Comparison of ENCODE assay signal across 20 cellular contexts in the genomic region with DNA sequence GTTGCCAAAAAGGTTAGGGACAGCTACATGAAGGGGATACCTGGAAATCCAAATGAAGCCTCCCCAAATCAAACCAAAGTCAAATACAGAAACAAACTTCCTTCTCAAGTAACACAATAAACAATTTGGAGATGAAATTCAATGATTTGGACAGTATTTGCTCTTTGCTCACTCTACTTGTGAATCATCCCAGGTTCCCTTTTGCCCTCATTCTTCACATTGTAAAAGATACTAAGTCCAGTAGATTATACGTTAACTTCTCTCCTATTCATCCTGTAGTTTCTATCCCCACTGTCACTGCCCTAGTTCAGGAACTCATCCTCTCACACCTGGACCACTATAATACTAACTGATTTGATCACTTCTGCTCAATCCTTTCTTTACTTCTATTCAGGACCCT.
"Had no signal": no experiment of that assay in that cellular context is flagged by ENCODE, and none has a peak within 500 bp of the region (broad histone marks: within the 10 kb centered on the region; RNA-seq: fewer than 3 reads in every experiment).

No MANE protein-coding gene starts in this region.

- H3K9me3 Mint-ChIP-seq: IgD-negative memory B cell had no signal

- H3K27ac Mint-ChIP-seq: IgD-negative memory B cell had no signal

- H3K4me2 ChIP-seq: KMS-11 had no signal

- H3K9me3 ChIP-seq: SJCRH30 had no signal

- H3K9ac ChIP-seq: KMS-11 had no signal

- H3K36me3 ChIP-seq: SJCRH30 had no signal

- ATAC-seq: Panc1, Right ventricle myocardium inferior, SK-N-SH treated with all-trans-retinoic acid at 6 μM for 48 hours had no signal

- H3K27ac ChIP-seq: HL-60, KMS-11, SJCRH30 had no signal

- H3K4me3 ChIP-seq: K562, SJCRH30 had no signal

- H3K27me3 ChIP-seq: SJCRH30 had no signal

- H3K36me3 Mint-ChIP-seq: IgD-negative memory B cell had no signal

- DNase-seq: Kasumi-1, MM.1S, NCI-H1436, NCI-H187, NCI-H2081 treated with DMSO at 0.1 percent for 48 hours, NCI-H2171, NCI-H226, NCI-H446, NCI-H510A, NCI-H524 treated with DMSO at 0.1 percent for 48 hours, NCI-H774, SHP77 treated with DMSO at 0.1 percent for 48 hours, SJCRH30 had no signal
